8 cellular contexts compared by ENCODE assay signal in the genomic region with DNA sequence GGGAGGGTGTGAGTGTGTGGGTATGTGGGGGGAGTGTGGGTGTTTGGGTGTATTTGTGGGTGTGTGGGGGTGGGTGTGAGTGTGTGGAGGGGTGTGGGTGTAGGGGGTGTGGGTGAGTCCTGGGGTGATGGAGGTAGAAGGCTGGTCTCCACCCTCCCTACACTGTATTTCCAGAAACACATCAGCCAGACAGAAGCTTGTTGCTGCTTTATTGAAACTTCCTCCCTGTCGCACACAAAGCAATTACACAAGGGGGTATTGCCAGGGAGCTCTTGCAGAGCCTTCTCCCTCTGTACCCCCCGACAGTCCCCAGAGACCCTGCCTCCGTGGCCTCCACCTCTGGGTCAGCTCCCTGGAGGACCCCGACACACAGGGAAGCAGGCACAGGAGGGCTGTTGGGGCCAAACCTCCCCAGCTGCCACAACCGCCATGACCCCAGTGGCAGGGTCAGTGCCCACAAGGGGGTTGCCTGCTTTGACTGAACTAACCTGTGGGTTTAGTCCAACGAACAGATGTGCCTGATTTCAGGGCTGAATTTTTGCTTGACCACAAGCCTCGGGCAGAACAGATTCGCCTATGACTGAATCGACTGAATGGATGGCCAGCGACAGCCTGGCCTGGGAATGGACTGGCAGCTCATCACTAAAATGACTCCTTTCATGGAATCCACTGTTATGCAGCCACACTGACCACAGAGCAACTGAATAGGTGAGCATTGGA. TPM values are rescaled to one million over a fixed set of nuclear protein-coding genes. Genes with fewer than 3 reads are reported as not detected.
DNase-seq lines count a peak whose midpoint lies in the region; ATAC-seq lines count a peak whose summit lies in the region.

No MANE protein-coding gene starts in this region.

- H3K27me3 Mint-ChIP-seq in activated CD4-positive, alpha-beta memory T cell treated with anti-CD3 and anti-CD28 coated beads, Interleukin-2, amount 10 ng/mL, durations not matched to agents 7 days and 5 days = no peaks in the 10 kb centered on the region

- POLR2A ChIA-PET in activated CD4-positive, alpha-beta memory T cell treated with anti-CD3 and anti-CD28 coated beads, Interleukin-2, amount 10 ng/mL, durations not matched to agents 7 days and 5 days (lab: Charles Lee) = interaction anchor here (1.3 to 2.1 kb wide), 5 partner anchors 9 to 25 kb away, joined by 5 to 8 read pairs (median 7); partner anchors contain the start of gene LAPTM5

- no peaks in the 10 kb centered on the region for H3K9me3 Mint-ChIP-seq in activated CD4-positive, alpha-beta memory T cell treated with anti-CD3 and anti-CD28 coated beads, Interleukin-2, amount 10 ng/mL, durations not matched to agents 7 days and 5 days

- H3K4me3 Mint-ChIP-seq in activated CD4-positive, alpha-beta memory T cell treated with anti-CD3 and anti-CD28 coated beads, Interleukin-2, amount 10 ng/mL, durations not matched to agents 7 days and 5 days = no peak overlapping the region

- CTCF ChIA-PET in activated CD4-positive, alpha-beta memory T cell treated with anti-CD3 and anti-CD28 coated beads, Interleukin-2, amount 10 ng/mL, durations not matched to agents 7 days and 5 days (lab: Charles Lee) = interaction anchor here (1.2 to 2.2 kb wide), 4 partner anchors 8 to 50 kb away, joined by 4 to 6 read pairs (median 5); no protein-coding TSS in a partner anchor

- peaks cover 25% of the 10 kb centered on the region for H3K4me1 Mint-ChIP-seq in activated CD4-positive, alpha-beta memory T cell treated with anti-CD3 and anti-CD28 coated beads, Interleukin-2, amount 10 ng/mL, durations not matched to agents 7 days and 5 days

- H3K27ac Mint-ChIP-seq in activated CD4-positive, alpha-beta memory T cell treated with anti-CD3 and anti-CD28 coated beads, Interleukin-2, amount 10 ng/mL, durations not matched to agents 7 days and 5 days = peak overlapping the region; percentile 62

- DNase-seq in EL (peak; percentile 16), myocyte (ENCODE audit: low read depth) (peak; percentile 97), NCI-H187 treated with DMSO at 0.1 percent for 48 hours (lab: John Stamatoyannopoulos, UW) (no peak), cortex of kidney (lab: John Stamatoyannopoulos, UW) (no peak), NCI-H2029 (lab: John Stamatoyannopoulos, UW) (no peak)
- no peak for DNase-seq in activated CD4-positive, alpha-beta memory T cell treated with anti-CD3 and anti-CD28 coated beads, Interleukin-2, amount 10 ng/mL, durations not matched to agents 7 days and 5 days

- ATAC-seq in HG02678 (IDR thresholded peaks at IDR 0.05; ENCODE audit: unreplicated experiment) (peak; percentile 47), GM19351 (IDR thresholded peaks at IDR 0.05; ENCODE audit: unreplicated experiment) (no peak)

- H3K36me3 Mint-ChIP-seq in activated CD4-positive, alpha-beta memory T cell treated with anti-CD3 and anti-CD28 coated beads, Interleukin-2, amount 10 ng/mL, durations not matched to agents 7 days and 5 days (ENCODE audit: low read depth) = peaks cover 49% of the 10 kb centered on the region

RNA-seq across cellular contexts. Expression of gene MATN1, which starts 9.1 kb away (rescaled TPM):
- not detected for total RNA-seq in activated CD4-positive, alpha-beta memory T cell treated with anti-CD3 and anti-CD28 coated beads, Interleukin-2, amount 10 ng/mL, durations not matched to agents 7 days and 5 days
- 0.05 TPM in 1 of 2 replicates, not detected in the other for total RNA-seq in myocyte
- 0.06 TPM for polyA plus RNA-seq in myocyte (2012)

RNA-seq across cellular contexts. Expression of gene LAPTM5, which starts 25.1 kb away (rescaled TPM):
- total RNA-seq in activated CD4-positive, alpha-beta memory T cell treated with anti-CD3 and anti-CD28 coated beads, Interleukin-2, amount 10 ng/mL, durations not matched to agents 7 days and 5 days = 100 to 1,000 TPM; 481 to 482 TPM
- 0.62 and 0.78 TPM in 2 replicates for total RNA-seq in myocyte
- polyA plus RNA-seq in myocyte (2012) = 1.3 TPM

Comparison
In these comparisons a context has a peak if more than half of its experiments do, and no peak if none do; other contexts are left out.
1. DNase-seq: peak in EL (single experiment) and myocyte (single experiment); none in activated CD4-positive, alpha-beta memory T cell treated with anti-CD3 and anti-CD28 coated beads, Interleukin-2, amount 10 ng/mL, durations not matched to agents 7 days and 5 days (single experiment), NCI-H187 treated with DMSO at 0.1 percent for 48 hours (single experiment), cortex of kidney (single experiment) and NCI-H2029 (single experiment).
2. RNA of gene LAPTM5, which starts 25.1 kb away (total RNA-seq): 481 to 482 TPM in activated CD4-positive, alpha-beta memory T cell treated with anti-CD3 and anti-CD28 coated beads, Interleukin-2, amount 10 ng/mL, durations not matched to agents 7 days and 5 days; 0.62 to 0.78 TPM in myocyte; every median in the first group is over 100 times any median in the second.